Comparison of ENCODE assay signal across 7 cellular contexts in the genomic region with DNA sequence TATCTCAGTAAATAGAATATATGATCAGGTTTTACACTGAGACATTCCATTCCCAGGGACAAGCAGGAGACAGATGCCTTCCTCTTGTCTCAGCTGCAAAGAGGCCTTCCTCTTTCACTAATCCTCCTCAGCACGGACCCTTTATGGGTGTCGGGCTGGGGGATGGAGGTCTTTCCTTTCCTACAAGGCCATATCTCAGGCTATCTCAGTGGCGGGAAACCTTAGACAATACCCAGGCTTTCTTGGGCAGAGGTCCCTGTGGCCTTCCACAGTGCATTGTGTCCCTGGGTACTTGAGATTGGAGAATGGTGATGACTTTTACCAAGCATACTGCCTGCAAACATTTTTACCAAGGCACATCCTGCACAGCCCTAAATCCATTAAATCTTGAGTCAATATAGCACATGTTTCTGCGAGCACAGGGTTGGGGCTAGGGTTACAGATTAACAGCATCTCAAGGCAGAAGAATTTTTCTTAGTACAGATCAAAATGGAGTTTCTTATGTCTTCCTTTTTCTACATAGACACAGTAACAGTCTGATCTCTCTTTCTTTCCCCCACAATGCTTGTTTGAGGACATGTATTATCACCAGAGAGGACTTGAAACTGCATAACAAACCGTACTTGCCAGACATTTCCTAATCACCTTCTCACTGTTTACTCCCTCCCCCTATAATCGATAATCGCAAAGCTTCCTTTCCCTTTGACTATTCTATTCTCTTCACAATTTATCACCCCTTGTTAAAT. TPM values are rescaled to one million over a fixed set of nuclear protein-coding genes. Genes with fewer than 3 reads are reported as not detected.
DNase-seq lines count a peak whose midpoint lies in the region; ATAC-seq and TF ChIP-seq lines count a peak whose summit lies in the region.
"Not testable (repeated sequence)": the region's sequence is repeated elsewhere in the genome, so short reads cannot be mapped to it uniquely, and the experiment has no call there.

No MANE protein-coding gene starts in this region.

- not testable (repeated sequence) for H3K4me3 ChIP-seq in CD8-positive, alpha-beta memory T cell (ENCODE audit: low read length); naive thymus-derived CD4-positive, alpha-beta T cell (ENCODE audit: low read length)

- H3K36me3 ChIP-seq in CD8-positive, alpha-beta memory T cell (ENCODE audit: insufficient read depth, low read length): not testable (repeated sequence)
- peaks cover 0 to 15% (median 7%) of the 10 kb centered on the region in 3 experiments for H3K36me3 ChIP-seq in naive thymus-derived CD4-positive, alpha-beta T cell (ENCODE audit: control insufficient read depth in 2 of 3, insufficient read depth in 3 of 3, low read length in 3 of 3)

- peaks cover 28 to 45% (median 43%) of the 10 kb centered on the region in 3 donors for H3K4me1 Mint-ChIP-seq in CD8-positive, alpha-beta memory T cell
- peaks cover 32% of the 10 kb centered on the region for H3K4me1 Mint-ChIP-seq in T-helper 17 cell
- peaks cover 28% of the 10 kb centered on the region for H3K4me1 Mint-ChIP-seq in activated T-cell treated with anti-CD3 and anti-CD28 coated beads, Interleukin-2, amount 50 U/mL, for 24 hours (ENCODE audit: low read depth)
- H3K4me1 Mint-ChIP-seq in chondrocyte (ENCODE audit: low read depth): peaks cover 49% of the 10 kb centered on the region
- H3K4me1 Mint-ChIP-seq in immature natural killer cell: peaks cover 36 to 50% of the 10 kb centered on the region in 2 donors
- peaks cover 23 to 44% (median 37%) of the 10 kb centered on the region in 7 donors for H3K4me1 Mint-ChIP-seq in naive thymus-derived CD4-positive, alpha-beta T cell
- H3K4me1 Mint-ChIP-seq in progenitor cell of endocrine pancreas (ENCODE audit: low read depth): peaks cover 18% of the 10 kb centered on the region

- not testable (repeated sequence) for H3K27me3 Mint-ChIP-seq in CD8-positive, alpha-beta memory T cell; T-helper 17 cell; activated T-cell treated with anti-CD3 and anti-CD28 coated beads, Interleukin-2, amount 50 U/mL, for 24 hours; chondrocyte (ENCODE audit: low read depth); immature natural killer cell (ENCODE audit: low read depth in 3 of 3); naive thymus-derived CD4-positive, alpha-beta T cell; progenitor cell of endocrine pancreas

- DNase-seq in CD8-positive, alpha-beta memory T cell; T-helper 17 cell; activated T-cell treated with anti-CD3 and anti-CD28 coated beads, Interleukin-2, amount 50 U/mL, for 24 hours; chondrocyte (ENCODE audit: low spot score); immature natural killer cell; naive thymus-derived CD4-positive, alpha-beta T cell; progenitor cell of endocrine pancreas (ENCODE audit: low spot score, unreplicated experiment): not testable (repeated sequence)

- CTCF ChIA-PET in CD8-positive, alpha-beta memory T cell (lab: Charles Lee); naive thymus-derived CD4-positive, alpha-beta T cell (lab: Charles Lee): not testable (repeated sequence)

- POLR2A ChIA-PET in CD8-positive, alpha-beta memory T cell (lab: Charles Lee): not testable (repeated sequence)
- POLR2A ChIA-PET in naive thymus-derived CD4-positive, alpha-beta T cell (lab: Charles Lee): interaction anchor here (1.5 kb wide), 1 partner anchor 10 kb away, joined by 4 read pairs; no protein-coding TSS in a partner anchor

- not testable (repeated sequence) for TF ChIP-seq CTCF in chondrocyte (IDR thresholded peaks at IDR 0.05); progenitor cell of endocrine pancreas (IDR thresholded peaks at IDR 0.05; ENCODE audit: unreplicated experiment)

- intact Hi-C loops in naive thymus-derived CD4-positive, alpha-beta T cell (cut with micrococcal nuclease): not testable (repeated sequence)

- not testable (repeated sequence) for ATAC-seq in T-helper 17 cell; naive thymus-derived CD4-positive, alpha-beta T cell

- H3K27ac ChIP-seq in CD8-positive, alpha-beta memory T cell (ENCODE audit: low read depth, low read length); naive thymus-derived CD4-positive, alpha-beta T cell (ENCODE audit: low read depth, low read length): not testable (repeated sequence)

- H3K27me3 ChIP-seq in CD8-positive, alpha-beta memory T cell (ENCODE audit: insufficient read depth, low read length, poor library complexity, severe bottlenecking); naive thymus-derived CD4-positive, alpha-beta T cell (ENCODE audit: control insufficient read depth in 2 of 2, insufficient read depth in 2 of 2, low read length in 2 of 2): not testable (repeated sequence)

- peaks cover 0 to 73% (median 15%) of the 10 kb centered on the region in 3 donors for H3K36me3 Mint-ChIP-seq in CD8-positive, alpha-beta memory T cell
- H3K36me3 Mint-ChIP-seq in T-helper 17 cell (ENCODE audit: low read depth) (peaks cover 12% of the 10 kb centered on the region), chondrocyte (ENCODE audit: low read depth) (peaks cover 16% of the 10 kb centered on the region), immature natural killer cell (peaks cover 0 to 25% (median 15%) of the 10 kb centered on the region in 3 donors), progenitor cell of endocrine pancreas (ENCODE audit: insufficient read depth) (peaks cover 30% of the 10 kb centered on the region)
- H3K36me3 Mint-ChIP-seq in activated T-cell treated with anti-CD3 and anti-CD28 coated beads, Interleukin-2, amount 50 U/mL, for 24 hours (ENCODE audit: low read depth): peaks cover 76% of the 10 kb centered on the region
- peaks cover 0 to 32% (median 20%) of the 10 kb centered on the region in 5 donors for H3K36me3 Mint-ChIP-seq in naive thymus-derived CD4-positive, alpha-beta T cell

- not testable (repeated sequence) for H3K9me3 Mint-ChIP-seq in CD8-positive, alpha-beta memory T cell; activated T-cell treated with anti-CD3 and anti-CD28 coated beads, Interleukin-2, amount 50 U/mL, for 24 hours; chondrocyte (ENCODE audit: low read depth); immature natural killer cell; naive thymus-derived CD4-positive, alpha-beta T cell; progenitor cell of endocrine pancreas (ENCODE audit: low read depth)

- peaks cover 13% of the 10 kb centered on the region for H3K4me1 ChIP-seq in CD8-positive, alpha-beta memory T cell (ENCODE audit: insufficient read depth, low read length)
- not testable (repeated sequence) for H3K4me1 ChIP-seq in naive thymus-derived CD4-positive, alpha-beta T cell (ENCODE audit: control insufficient read depth in 2 of 2, insufficient read depth in 2 of 2, low read length in 2 of 2)

- H3K4me3 Mint-ChIP-seq in CD8-positive, alpha-beta memory T cell; T-helper 17 cell; activated T-cell treated with anti-CD3 and anti-CD28 coated beads, Interleukin-2, amount 50 U/mL, for 24 hours; chondrocyte (ENCODE audit: unreplicated experiment); immature natural killer cell; naive thymus-derived CD4-positive, alpha-beta T cell: not testable (repeated sequence)
- H3K4me3 Mint-ChIP-seq in progenitor cell of endocrine pancreas (ENCODE audit: low read depth): peak overlapping the region; percentile 8

- H3K27ac Mint-ChIP-seq in CD8-positive, alpha-beta memory T cell: peak overlapping the region in 5 of 8 donors; percentile 9 to 79 (median 36)
- H3K27ac Mint-ChIP-seq in T-helper 17 cell (peak overlapping the region; percentile 56), chondrocyte (ENCODE audit: unreplicated experiment) (peak overlapping the region; percentile 17), immature natural killer cell (peak overlapping the region in 4 of 6 donors; percentile 25 to 76 (median 48)), progenitor cell of endocrine pancreas (peak overlapping the region; percentile 75)
- H3K27ac Mint-ChIP-seq in activated T-cell treated with anti-CD3 and anti-CD28 coated beads, Interleukin-2, amount 50 U/mL, for 24 hours: peak overlapping the region; percentile 15
- peak overlapping the region in 6 of 9 donors; percentile 4 to 75 (median 32) for H3K27ac Mint-ChIP-seq in naive thymus-derived CD4-positive, alpha-beta T cell

- not testable (repeated sequence) for H3K9me3 ChIP-seq in CD8-positive, alpha-beta memory T cell (ENCODE audit: low read length); T-helper 17 cell (ENCODE audit: control insufficient read depth, low read length, poor library complexity, severe bottlenecking); naive thymus-derived CD4-positive, alpha-beta T cell (ENCODE audit: control insufficient read depth in 2 of 3, low read length in 3 of 3)

RNA-seq across cellular contexts. Expression of gene ANXA2R, which starts 37.5 kb away (rescaled TPM):
- 1 to 10 TPM; 6.0 to 6.8 TPM for total RNA-seq in CD8-positive, alpha-beta memory T cell
- polyA plus RNA-seq in CD8-positive, alpha-beta memory T cell: 55.9 TPM
- 10 to 100 TPM; 33.0 to 44.0 TPM for total RNA-seq in T-helper 17 cell
- total RNA-seq in chondrocyte: 1.2 to 3.5 TPM (median 1.7 TPM) in 3 replicates
- 10 to 100 TPM; 35.3 to 53.0 (median 44.3) TPM for polyA plus RNA-seq in immature natural killer cell
- 10 to 100 TPM; 13.2 to 61.4 (median 42.0) TPM for total RNA-seq in naive thymus-derived CD4-positive, alpha-beta T cell
- polyA plus RNA-seq in naive thymus-derived CD4-positive, alpha-beta T cell: 10 to 100 TPM; 55.7 to 70.2 TPM
- 0.87 and 0.93 TPM in 2 replicates for total RNA-seq in progenitor cell of endocrine pancreas

RNA-seq across cellular contexts. Expression of gene ZNF131, which starts 43.1 kb away (rescaled TPM):
- 10 to 100 TPM; 39.2 to 39.5 TPM for total RNA-seq in CD8-positive, alpha-beta memory T cell
- 63.9 TPM for polyA plus RNA-seq in CD8-positive, alpha-beta memory T cell
- total RNA-seq in T-helper 17 cell (10 to 100 TPM; 68.0 to 69.9 TPM), chondrocyte (29.2 to 37.3 TPM (median 29.4 TPM) in 3 replicates), progenitor cell of endocrine pancreas (46.9 and 54.7 TPM in 2 replicates)
- polyA plus RNA-seq in immature natural killer cell: 10 to 100 TPM; 30.3 to 49.6 (median 33.8) TPM
- 10 to 100 TPM; 47.2 to 83.4 (median 67.8) TPM for total RNA-seq in naive thymus-derived CD4-positive, alpha-beta T cell
- polyA plus RNA-seq in naive thymus-derived CD4-positive, alpha-beta T cell: 10 to 100 TPM; 65.3 to 83.2 TPM

Comparison
In these comparisons a context has a peak if more than half of its experiments do, and no peak if none do; other contexts are left out.
1. H3K27ac Mint-ChIP-seq: peak in every context shown above with its lines; median percentile 75 in progenitor cell of endocrine pancreas; 56 in T-helper 17 cell; 48 in immature natural killer cell; 36 in CD8-positive, alpha-beta memory T cell; 32 in naive thymus-derived CD4-positive, alpha-beta T cell; 17 in chondrocyte; 15 in activated T-cell treated with anti-CD3 and anti-CD28 coated beads, Interleukin-2, amount 50 U/mL, for 24 hours.